8 cellular contexts compared by ENCODE assay signal in the genomic region with DNA sequence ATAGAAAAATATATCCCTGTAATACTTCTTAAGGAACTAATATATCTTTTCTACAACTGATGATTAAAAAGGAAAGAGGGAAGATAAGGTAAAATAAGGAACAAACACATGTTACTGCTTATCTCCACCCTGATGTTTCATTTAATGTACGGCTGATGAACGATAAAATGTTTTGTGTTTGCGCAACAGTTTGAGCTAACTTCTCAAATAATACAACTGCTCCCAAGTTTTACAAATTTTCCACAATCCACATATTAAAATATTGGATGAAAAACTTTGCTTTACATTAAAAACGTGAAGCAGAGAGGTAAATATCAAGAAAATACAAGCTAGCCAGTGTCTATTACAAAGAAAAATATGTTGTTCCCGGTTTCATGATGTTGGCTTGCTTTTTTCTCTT.
"Had no signal": no experiment of that assay in that cellular context is flagged by ENCODE, and none has a peak within 500 bp of the region (broad histone marks: within the 10 kb centered on the region; RNA-seq: fewer than 3 reads in every experiment).

No MANE protein-coding gene starts in this region.

- H3K9me3 ChIP-seq: HAP-1 had no signal

- H3K4me2 ChIP-seq: GM23338 had no signal

- ATAC-seq: GM23338, HCT116 had no signal

- H3K4me3 ChIP-seq: GM23338, HAP-1 had no signal

- H3K4me1 Mint-ChIP-seq: GM23338, IgD-negative memory B cell had no signal

- H3K9me3 Mint-ChIP-seq: GM23338, HFFc6, IgD-negative memory B cell had no signal

- H3K36me3 ChIP-seq: HAP-1 had no signal

- H3K4me1 ChIP-seq: HAP-1 had no signal

- DNase-seq: H7, HFFc6, KG1 had no signal

- H3K27ac ChIP-seq: HL-60 had no signal

- H2AFZ ChIP-seq: GM23338 had no signal

- H3K4me3 Mint-ChIP-seq: GM23338, HFFc6, IgD-negative memory B cell had no signal

- H3K36me3 Mint-ChIP-seq: IgD-negative memory B cell had no signal
